Comparison of ENCODE assay signal across 21 cellular contexts in genomic region chr15:57534279-57534678, GRCh38. TPM values are rescaled to one million over a fixed set of nuclear protein-coding genes. Genes with fewer than 3 reads are reported as not detected.
DNase-seq lines count a peak whose midpoint lies in the region; ATAC-seq and TF ChIP-seq lines count a peak whose summit lies in the region.
"Had no signal": no experiment of that assay in that cellular context is flagged by ENCODE, and none has a peak within 500 bp of the region (broad histone marks: within the 10 kb centered on the region; RNA-seq: fewer than 3 reads in every experiment).

No MANE protein-coding gene starts in this region.

- H3K36me3 ChIP-seq in BLaER1 treated with 17β-estradiol and CSF1 and Interleukin-3, amounts not matched to agents 10 nM and 100 nM = no peaks in the 10 kb centered on the region
- H3K36me3 ChIP-seq in endodermal cell (ENCODE audit: control insufficient read depth, insufficient read depth, low read length) = peaks cover 99% of the 10 kb centered on the region
- H3K36me3 ChIP-seq: breast epithelium had no signal

- peaks cover 84% of the 10 kb centered on the region for H3K36me3 Mint-ChIP-seq in endodermal cell (ENCODE audit: low read depth)
- H3K36me3 Mint-ChIP-seq: activated naive CD8-positive, alpha-beta T cell treated with anti-CD3 and anti-CD28 coated beads for 36 hours; naive B cell; T-cell had no signal

- H3K27ac Mint-ChIP-seq in endodermal cell = no peak overlapping the region
- H3K27ac Mint-ChIP-seq: activated B cell treated with CpG ODN at 0.5 μM for 24 hours; activated CD8-positive, alpha-beta T cell treated with anti-CD3 and anti-CD28 coated beads, Interleukin-2, amount 10 ng/mL, durations not matched to agents 7 days and 5 days; activated naive CD8-positive, alpha-beta T cell treated with anti-CD3 and anti-CD28 coated beads for 36 hours; naive B cell; T-cell had no signal

- 0 out of 22 replicates have a peak overlapping the region, but pooled peaks of 1 of the 11 experiments have one; percentile 5 for H3K9ac ChIP-seq in BLaER1 treated with 17β-estradiol and CSF1 and Interleukin-3, amounts not matched to agents 10 nM and 100 nM
- H3K9ac ChIP-seq in endodermal cell (ENCODE audit: extremely low read depth, low read length, poor library complexity, severe bottlenecking) = no peak overlapping the region

- no peak overlapping the region for H3K4me3 Mint-ChIP-seq in endodermal cell
- H3K4me3 Mint-ChIP-seq: activated B cell treated with CpG ODN at 0.5 μM for 24 hours; activated CD8-positive, alpha-beta T cell treated with anti-CD3 and anti-CD28 coated beads, Interleukin-2, amount 10 ng/mL, durations not matched to agents 7 days and 5 days; activated naive CD8-positive, alpha-beta T cell treated with anti-CD3 and anti-CD28 coated beads for 36 hours; naive B cell; T-cell had no signal

- no peaks in the 10 kb centered on the region for H3K27me3 Mint-ChIP-seq in endodermal cell (ENCODE audit: insufficient read depth)

- H3K9me3 ChIP-seq in BLaER1 treated with 17β-estradiol and CSF1 and Interleukin-3, amounts not matched to agents 10 nM and 100 nM (replicated peaks in 1 of 11) = peaks cover 0 to 4% (median 0%) of the 10 kb centered on the region in 11 experiments; a peak in 1 of 22 replicates
- H3K9me3 ChIP-seq in endodermal cell (ENCODE audit: control insufficient read depth, low read length) (no peaks in the 10 kb centered on the region), right cardiac atrium (ENCODE audit: control insufficient read depth, low read length) (no peaks in the 10 kb centered on the region)
- H3K9me3 ChIP-seq: breast epithelium, Caco-2, pancreas had no signal

- ATAC-seq in right cardiac atrium = peak; percentile 82 to 88
- ATAC-seq: activated CD8-positive, alpha-beta T cell treated with anti-CD3 and anti-CD28 coated beads, Interleukin-2, amount 10 ng/mL, durations not matched to agents 7 days and 5 days; pancreas; T-cell had no signal

- peak; percentile 91 for DNase-seq in NCI-H1436 (lab: John Stamatoyannopoulos, UW)
- peak; percentile 63 for DNase-seq in endodermal cell
- DNase-seq in right cardiac atrium = no peak
- DNase-seq in NOMO-1 treated with DMSO at 0.1 percent for 48 hours (lab: John Stamatoyannopoulos, UW; ENCODE audit: unreplicated experiment) = no peak
- DNase-seq in activated CD8-positive, alpha-beta memory T cell treated with anti-CD3 and anti-CD28 coated beads, Interleukin-2, amount 50 U/mL, for 4 hours = no peak
- no peak for DNase-seq in NCI-H2196 (lab: John Stamatoyannopoulos, UW; ENCODE audit: unreplicated experiment)
- no peak for DNase-seq in islet precursor cell
- DNase-seq: activated B cell treated with CpG ODN at 0.5 μM for 24 hours; activated CD8-positive, alpha-beta T cell treated with anti-CD3 and anti-CD28 coated beads, Interleukin-2, amount 10 ng/mL, durations not matched to agents 7 days and 5 days; activated naive CD8-positive, alpha-beta T cell treated with anti-CD3 and anti-CD28 coated beads for 36 hours; Caco-2; GDM1; naive B cell; NCI-H2081 treated with DMSO at 0.1 percent for 48 hours; pancreas; stimulated activated CD4-positive, alpha-beta T cell treated with anti-CD3 and anti-CD28 coated beads, Interleukin-4, amount 100 ng/mL, for 1 hour; substantia nigra; T-cell had no signal

- H3K27ac ChIP-seq in BLaER1 treated with 17β-estradiol and CSF1 and Interleukin-3, amounts not matched to agents 10 nM and 100 nM = peak overlapping the region in 4 of 11 experiments; percentile 6 to 47 (median 24); a peak in 3 of 22 replicates
- H3K27ac ChIP-seq in endodermal cell (ENCODE audit: low read depth, low read length) = no peak overlapping the region
- peak overlapping the region; percentile 28 for H3K27ac ChIP-seq in right cardiac atrium (ENCODE audit: low read length)
- H3K27ac ChIP-seq: breast epithelium, pancreas had no signal

- no peaks in the 10 kb centered on the region for H4K20me1 ChIP-seq in BLaER1 treated with 17β-estradiol and CSF1 and Interleukin-3, amounts not matched to agents 10 nM and 100 nM

- TF ChIP-seq CTCF in endodermal cell (conservative IDR thresholded peaks at IDR 0.05) = no peak

- peaks cover 42 to 57% (median 49%) of the 10 kb centered on the region in 10 experiments for H3K4me1 ChIP-seq in BLaER1 treated with 17β-estradiol and CSF1 and Interleukin-3, amounts not matched to agents 10 nM and 100 nM
- H3K4me1 ChIP-seq in endodermal cell (ENCODE audit: control insufficient read depth, insufficient read depth, low read length) (peaks cover 9% of the 10 kb centered on the region), right cardiac atrium (ENCODE audit: control insufficient read depth, insufficient read depth, low read length) (peaks cover 5% of the 10 kb centered on the region)
- H3K4me1 ChIP-seq: breast epithelium, Caco-2 had no signal

- WGBS in endodermal cell (ENCODE audit: insufficient coverage in 1 of 2, insufficient read length in 1 of 2), 2 experiments = 79 to 82% methylated on average over 2 to 5 of the region's 6 CpGs
- WGBS in right cardiac atrium = 22% methylated on average over 6 of the region's 6 CpGs

- peaks cover 21% of the 10 kb centered on the region for H3K4me1 Mint-ChIP-seq in endodermal cell
- H3K4me1 Mint-ChIP-seq: activated B cell treated with CpG ODN at 0.5 μM for 24 hours; activated naive CD8-positive, alpha-beta T cell treated with anti-CD3 and anti-CD28 coated beads for 36 hours; naive B cell; T-cell had no signal

- H3K9me3 Mint-ChIP-seq in endodermal cell = no peaks in the 10 kb centered on the region
- H3K9me3 Mint-ChIP-seq: activated B cell treated with CpG ODN at 0.5 μM for 24 hours had no signal

- no peaks in the 10 kb centered on the region for H3K27me3 ChIP-seq in BLaER1 treated with 17β-estradiol and CSF1 and Interleukin-3, amounts not matched to agents 10 nM and 100 nM
- H3K27me3 ChIP-seq in endodermal cell (ENCODE audit: control insufficient read depth, insufficient read depth, low read length, poor library complexity, severe bottlenecking) (no peaks in the 10 kb centered on the region), right cardiac atrium (ENCODE audit: control insufficient read depth, insufficient read depth) (no peaks in the 10 kb centered on the region)
- H3K27me3 ChIP-seq: breast epithelium, pancreas had no signal

- intact Hi-C loops in right cardiac atrium (cut with DNase I) = loop anchor here in 1 of 4 donors (10.0 kb wide), 1 partner anchor 1039 kb away; no protein-coding TSS in a partner anchor

- H3K4me3 ChIP-seq in BLaER1 treated with 17β-estradiol and CSF1 and Interleukin-3, amounts not matched to agents 10 nM and 100 nM = no peak overlapping the region
- no peak overlapping the region for H3K4me3 ChIP-seq in endodermal cell (ENCODE audit: low read length)
- H3K4me3 ChIP-seq in right cardiac atrium (ENCODE audit: low read length) = no peak overlapping the region
- H3K4me3 ChIP-seq: breast epithelium, lung, pancreas had no signal

- H3K4me2 ChIP-seq in BLaER1 treated with 17β-estradiol and CSF1 and Interleukin-3, amounts not matched to agents 10 nM and 100 nM = peak overlapping the region; percentile 46 to 78 (median 60); a peak in 21 of 22 replicates

RNA-seq across cellular contexts. Expression of gene MYZAP, which starts 57.4 kb away (rescaled TPM):
- under 1 TPM; 0.22 to 0.33 TPM for total RNA-seq in endodermal cell
- 0.78 TPM for polyA plus RNA-seq in endodermal cell (2013, experiment 1 of 2)
- 0.58 TPM for polyA plus RNA-seq in endodermal cell (2013, experiment 2 of 2)
- total RNA-seq in right cardiac atrium = 100 to 1,000 TPM; 557 to 764 (median 622) TPM
- 558 TPM for polyA plus RNA-seq in right cardiac atrium
- total RNA-seq: activated CD8-positive, alpha-beta T cell treated with anti-CD3 and anti-CD28 coated beads, Interleukin-2, amount 10 ng/mL, durations not matched to agents 7 days and 5 days; activated naive CD8-positive, alpha-beta T cell treated with anti-CD3 and anti-CD28 coated beads for 36 hours had no signal

Comparison
In these comparisons a context has a peak if more than half of its experiments do, and no peak if none do; other contexts are left out.
1. DNase-seq: peak in NCI-H1436 (single experiment) and endodermal cell (single experiment); none in right cardiac atrium (0 of 3), NOMO-1 treated with DMSO at 0.1 percent for 48 hours (single experiment), activated CD8-positive, alpha-beta memory T cell treated with anti-CD3 and anti-CD28 coated beads, Interleukin-2, amount 50 U/mL, for 4 hours (single experiment), NCI-H2196 (single experiment) and islet precursor cell (single experiment).
2. RNA of gene MYZAP, which starts 57.4 kb away (total RNA-seq): 557 to 764 TPM in right cardiac atrium; 0.22 to 0.33 TPM in endodermal cell; every median in the first group is over 100 times any median in the second.